ENCODE assay signal across 6 cellular contexts in genomic region chr16:30066882-30067583, GRCh38. TPM values are rescaled to one million over a fixed set of nuclear protein-coding genes. Genes with fewer than 3 reads are reported as not detected.
DNase-seq lines count a peak whose midpoint lies in the region; ATAC-seq and TF ChIP-seq lines count a peak whose summit lies in the region.

No MANE protein-coding gene starts in this region.

- dilution Hi-C loops in mammary epithelial cell (cut with HindIII; ENCODE audit: low sequenced_read_pairs): no loop called here

- H3K4me1 ChIP-seq in HEK293 (ENCODE audit: control insufficient read depth, insufficient read depth, low read length) (peaks cover 2% of the 10 kb centered on the region; the same call in 1 of the 2 replicates), mammary epithelial cell (ENCODE audit: insufficient read depth, low read length) (peaks cover 41% of the 10 kb centered on the region)

- H3K27ac ChIP-seq in HEK293 (ENCODE audit: extremely low read depth, low read depth, low read length) (peak overlapping the region; percentile 100; the same call in 1 of the 2 replicates), mammary epithelial cell (ENCODE audit: insufficient read depth, low read depth, low read length) (peak overlapping the region; percentile 81)

- peaks cover 43% of the 10 kb centered on the region for H3K4me1 Mint-ChIP-seq in neural crest cell

- peak overlapping the region; percentile 98 for H3K4me3 Mint-ChIP-seq in neural crest cell

- POLR2A ChIA-PET in HEK293 (lab: Yijun Ruan, JAX): interaction anchor here (0.5 to 3.6 kb wide), 11 partner anchors 10 to 708 kb away, joined by 3 to 70 read pairs (median 8); partner anchors contain the start of genes MAZ, PPP4C and TBX6

- H3K36me3 Mint-ChIP-seq in neural crest cell (ENCODE audit: low read depth): peaks cover 22% of the 10 kb centered on the region

- H3K27me3 Mint-ChIP-seq in neural crest cell (ENCODE audit: low read depth): no peaks in the 10 kb centered on the region

- H3K9me3 ChIP-seq in HEK293 (ENCODE audit: control insufficient read depth, insufficient read depth, low read depth, low read length) (no peaks in the 10 kb centered on the region), mammary epithelial cell (replicated peaks; ENCODE audit: insufficient read depth, low read length) (no peaks in the 10 kb centered on the region)

- CTCF ChIA-PET in HEK293 (lab: Yijun Ruan, JAX) (interaction anchor here (0.6 to 3.6 kb wide), 7 partner anchors 10 to 548 kb away, joined by 3 to 25 read pairs (median 4); partner anchors contain the start of gene TBX6), mammary epithelial cell (lab: Charles Lee; ENCODE audit: low non-redundant PET) (no interaction called here)

- no TSS peak for BruUV-seq in mammary epithelial cell (replicated peaks; lab: Mats Ljungman, UMichigan)

- 14% methylated on average over 9 of the region's 17 CpGs for WGBS in mammary epithelial cell (ENCODE audit: low coverage, missing lambda C conversion rate)

- DNase-seq in mammary epithelial cell: peak; percentile 22
- no peak for DNase-seq in neural crest cell (ENCODE audit: low read depth, low spot score)
- no peak for DNase-seq in KBM-7
- no peak for DNase-seq in occipital lobe (lab: John Stamatoyannopoulos, UW)

- peaks cover 10% of the 10 kb centered on the region for H4K20me1 ChIP-seq in mammary epithelial cell (ENCODE audit: insufficient read depth, low read length)

- peak overlapping the region; percentile 92 for H3K9ac ChIP-seq in mammary epithelial cell (ENCODE audit: insufficient read depth, low read length)

- peak overlapping the region; percentile 92 for H3K4me2 ChIP-seq in mammary epithelial cell (ENCODE audit: insufficient read depth, low read depth, low read length)

- H3K4me3 ChIP-seq in HEK293 (ENCODE audit: low read depth, low read length): peak overlapping the region; percentile 94
- peak overlapping the region; percentile 97 to 100 (median 100) for H3K4me3 ChIP-seq in mammary epithelial cell (replicated peaks in 1 of 3; ENCODE audit: insufficient read depth in 1 of 3, low read depth in 2 of 3, low read length in 3 of 3)

- no peaks in the 10 kb centered on the region for H3K9me3 Mint-ChIP-seq in neural crest cell

- TF ChIP-seq CTCF in HEK293 (tag by site-specific recombination; IDR thresholded peaks at IDR 0.05): no peak
- no peak for TF ChIP-seq CTCF in mammary epithelial cell (conservative IDR thresholded peaks at IDR 0.05 in 1 of 2, IDR thresholded peaks at IDR 0.05 in 1 of 2; ENCODE audit: extremely low read depth in 1 of 2, insufficient read depth in 1 of 2, low read depth in 1 of 2, low read length in 2 of 2)
- no peak for TF ChIP-seq CTCF in neural crest cell (conservative IDR thresholded peaks at IDR 0.05)

- intact Hi-C loops in mammary epithelial cell (cut with micrococcal nuclease): loop anchor here (1.0 to 10.0 kb wide), 3 partner anchors 8 to 568 kb away; partner anchors contain the start of genes HIRIP3, INO80E and PPP4C

- in situ Hi-C loops in mammary epithelial cell (cut with MboI; ENCODE audit: low sequenced_read_pairs in 2 of 2): no loop called here
- in situ Hi-C loops in KBM-7 (cut with MboI; ENCODE audit: low pct_unique_long_range_greater_than_20kb, low sequenced_read_pairs): no loop called here

- peaks cover 71% of the 10 kb centered on the region for H3K79me2 ChIP-seq in mammary epithelial cell (ENCODE audit: insufficient read depth, low read length)

- no peak overlapping the region for H2AFZ ChIP-seq in mammary epithelial cell (ENCODE audit: low read depth, low read length)

- H3K27ac Mint-ChIP-seq in neural crest cell (ENCODE audit: unreplicated experiment): peak overlapping the region; percentile 91

- ATAC-seq in GM21576 (IDR thresholded peaks at IDR 0.05; ENCODE audit: unreplicated experiment): no peak

- H3K36me3 ChIP-seq in HEK293 (ENCODE audit: control insufficient read depth in 2 of 2, insufficient read depth in 1 of 2, low read length in 2 of 2): peaks cover 30 to 64% of the 10 kb centered on the region in 2 experiments; a peak in 2 of 3 replicates
- peaks cover 47% of the 10 kb centered on the region for H3K36me3 ChIP-seq in mammary epithelial cell (ENCODE audit: insufficient read depth, low read length)

- no peaks in the 10 kb centered on the region for H3K27me3 ChIP-seq in mammary epithelial cell (ENCODE audit: insufficient read depth, low read length)

TF ChIP-seq in HEK293, 187 proteins besides CTCF, POLR2A, EP300 and RAD21:
- no peak for TF ChIP-seq ZNF248 (tag by site-specific recombination; IDR thresholded peaks at IDR 0.05)
- TF ChIP-seq ZNF16 (tag by site-specific recombination; IDR thresholded peaks at IDR 0.05; ENCODE audit: low read depth): no peak
- no peak for TF ChIP-seq ZNF157 (tag by site-specific recombination; IDR thresholded peaks at IDR 0.05)
- TF ChIP-seq MZF1 (tag by site-specific recombination; IDR thresholded peaks at IDR 0.05; ENCODE audit: borderline replicate concordance): no peak
- no peak for TF ChIP-seq ZNF571 (tag by site-specific recombination; IDR thresholded peaks at IDR 0.05)
- no peak for TF ChIP-seq OVOL3 (tag by site-specific recombination; IDR thresholded peaks at IDR 0.05)
- no peak for TF ChIP-seq ZNF555 (tag by site-specific recombination; conservative IDR thresholded peaks at IDR 0.05)
- TF ChIP-seq ZNF404 (tag by site-specific recombination; IDR thresholded peaks at IDR 0.05): no peak
- TF ChIP-seq ZFP37 (tag by site-specific recombination; IDR thresholded peaks at IDR 0.05): no peak
- TF ChIP-seq ZNF791 (tag by site-specific recombination; IDR thresholded peaks at IDR 0.05): no peak
- TF ChIP-seq ZNF561 (tag by site-specific recombination; IDR thresholded peaks at IDR 0.05; ENCODE audit: borderline replicate concordance): no peak
- no peak for TF ChIP-seq ZNF785 (tag by site-specific recombination; IDR thresholded peaks at IDR 0.05)
- TF ChIP-seq SCRT2 (tag by site-specific recombination; IDR thresholded peaks at IDR 0.05): no peak
- no peak for TF ChIP-seq BCL11A (tag by site-specific recombination; IDR thresholded peaks at IDR 0.05; ENCODE audit: low read depth)
- TF ChIP-seq ZNF133 (tag by site-specific recombination; IDR thresholded peaks at IDR 0.05): no peak
- TF ChIP-seq ZNF155 (tag by site-specific recombination; IDR thresholded peaks at IDR 0.05): no peak
- no peak for TF ChIP-seq ZNF544 (tag by site-specific recombination; IDR thresholded peaks at IDR 0.05)
- no peak for TF ChIP-seq ZNF626 (tag by site-specific recombination; IDR thresholded peaks at IDR 0.05)

RNA-seq across cellular contexts. Expression of gene ALDOA, which starts 1.5 kb away (rescaled TPM):
- total RNA-seq in mammary epithelial cell (1,000 to 10,000 TPM in 1 of 2 donors, 100 to 1,000 TPM in 1; 758 to 2,329 TPM), neural crest cell (640 and 669 TPM in 2 replicates), occipital lobe (57.4 TPM)
- polyA plus RNA-seq in mammary epithelial cell: 2,512 TPM
- polyA minus RNA-seq in mammary epithelial cell: 3,207 TPM

RNA-seq across cellular contexts. Expression of gene PPP4C, which starts 8.8 kb away (rescaled TPM):
- total RNA-seq in mammary epithelial cell (100 to 1,000 TPM; 125 to 221 TPM), neural crest cell (141 and 144 TPM in 2 replicates), occipital lobe (81.4 TPM)
- 193 TPM for polyA plus RNA-seq in mammary epithelial cell
- 303 TPM for polyA minus RNA-seq in mammary epithelial cell

RNA-seq across cellular contexts. Expression of gene TBX6, which starts 24.7 kb away (rescaled TPM):
- total RNA-seq in mammary epithelial cell (under 1 TPM in 1 of 2 donors, not detected in 1; 0.73 TPM), neural crest cell (0.79 and 1.2 TPM in 2 replicates), occipital lobe (0.16 TPM)
- polyA plus RNA-seq in mammary epithelial cell: 0.05 TPM
- not detected for polyA minus RNA-seq in mammary epithelial cell

RNA-seq across cellular contexts. Expression of gene YPEL3, which starts 29.0 kb away (rescaled TPM):
- total RNA-seq in mammary epithelial cell (10 to 100 TPM in 1 of 2 donors, 1 to 10 TPM in 1; 9.5 to 25.8 TPM), neural crest cell (9.6 and 12.4 TPM in 2 replicates), occipital lobe (21.1 TPM)
- polyA plus RNA-seq in mammary epithelial cell: 16.3 TPM
- 19.2 TPM for polyA minus RNA-seq in mammary epithelial cell

RNA-seq across cellular contexts. Expression of gene TLCD3B, which starts 36.0 kb away (rescaled TPM):
- total RNA-seq in mammary epithelial cell: not detected
- polyA plus RNA-seq in mammary epithelial cell: 0.15 TPM
- not detected for polyA minus RNA-seq in mammary epithelial cell
- 14.2 and 15.3 TPM in 2 replicates for total RNA-seq in neural crest cell
- total RNA-seq in occipital lobe: 12.5 TPM

Comparison
In these comparisons a context has a peak if more than half of its experiments do, and no peak if none do; other contexts are left out.
1. RNA of gene ALDOA, which starts 1.5 kb away (total RNA-seq): 758 to 2,329 TPM in mammary epithelial cell and 640 to 669 TPM in neural crest cell; 57.4 TPM in occipital lobe (single experiment); every median in the first group is over 10 times any median in the second.